In genomic region chr1:233670363-233670762, GRCh38 we compare ENCODE assay signal across 1 cellular context. TPM values are rescaled to one million over a fixed set of nuclear protein-coding genes. Genes with fewer than 3 reads are reported as not detected.
"Had no signal": no experiment of that assay in that cellular context is flagged by ENCODE, and none has a peak within 500 bp of the region (broad histone marks: within the 10 kb centered on the region; RNA-seq: fewer than 3 reads in every experiment).

No MANE protein-coding gene starts in this region.

RNA-seq across cellular contexts. Expression of gene KCNK1, which starts 56.5 kb away (rescaled TPM):
- total RNA-seq: naive thymus-derived CD8-positive, alpha-beta T cell had no signal
- polyA plus RNA-seq: naive thymus-derived CD8-positive, alpha-beta T cell had no signal
